1 cellular context compared by ENCODE assay signal in genomic region chr20:23350007-23350854, GRCh38.
TF ChIP-seq lines count a peak whose summit lies in the region.

TSS of gene NXT1 (plus strand) at chr20:23350791. CDS start at chr20:23354042, 3,251 bp downstream.

TF ChIP-seq in HepG2, 621 proteins besides CTCF, POLR2A, EP300 and RAD21 (continued from another document and continues in another):
- TF ChIP-seq FOXO4 (CRISPR knock-in tag; conservative IDR thresholded peaks at IDR 0.05): no peak
- TF ChIP-seq PAWR (CRISPR knock-in tag; IDR thresholded peaks at IDR 0.05; ENCODE audit: borderline replicate concordance): no peak
- peak; percentile 94 for TF ChIP-seq ZNF296 (CRISPR knock-in tag; conservative IDR thresholded peaks at IDR 0.05)
- no peak for TF ChIP-seq MTF1 (CRISPR knock-in tag; IDR thresholded peaks at IDR 0.05)
- TF ChIP-seq ZBTB21 (CRISPR knock-in tag; IDR thresholded peaks at IDR 0.05): peak; percentile 68; the same call in 1 of the 2 replicates
- TF ChIP-seq RCOR2 (CRISPR knock-in tag; IDR thresholded peaks at IDR 0.05): 0 out of 2 replicates have a peak, but pooled peaks have one; percentile 53
- no peak for TF ChIP-seq BRCA1 (CRISPR knock-in tag; IDR thresholded peaks at IDR 0.05)
- peak; percentile 98; the same call in 1 of the 2 replicates for TF ChIP-seq TRAFD1 (CRISPR knock-in tag; IDR thresholded peaks at IDR 0.05; ENCODE audit: borderline replicate concordance)
- no peak for TF ChIP-seq ZNF484 (CRISPR knock-in tag; IDR thresholded peaks at IDR 0.05; ENCODE audit: borderline replicate concordance, low read depth)
- peak; percentile 89 for TF ChIP-seq DRAP1 (CRISPR knock-in tag; IDR thresholded peaks at IDR 0.05)
- peak; percentile 61; the same call in 1 of the 2 replicates for TF ChIP-seq ZNF124 (CRISPR knock-in tag; IDR thresholded peaks at IDR 0.05)
- peak; percentile 88 for TF ChIP-seq RBM39 (IDR thresholded peaks at IDR 0.05; ENCODE audit: low read depth, low read length, poor library complexity, severe bottlenecking)
- peak; percentile 72; the same call in 1 of the 2 replicates for TF ChIP-seq ZKSCAN8 (CRISPR knock-in tag; IDR thresholded peaks at IDR 0.05; ENCODE audit: borderline replicate concordance)
- peak; percentile 93 for TF ChIP-seq PHF8 (CRISPR knock-in tag; IDR thresholded peaks at IDR 0.05)
- TF ChIP-seq MBNL3 (CRISPR knock-in tag; conservative IDR thresholded peaks at IDR 0.05): no peak
- peak; percentile 50; the same call in 1 of the 2 replicates for TF ChIP-seq FOXP4 (CRISPR knock-in tag; IDR thresholded peaks at IDR 0.05)
- peak; percentile 90 for TF ChIP-seq BRD4 (CRISPR knock-in tag; IDR thresholded peaks at IDR 0.05)
- TF ChIP-seq HNF1B (CRISPR knock-in tag; IDR thresholded peaks at IDR 0.05): peak; percentile 85
- TF ChIP-seq SKIL (CRISPR knock-in tag; IDR thresholded peaks at IDR 0.05; ENCODE audit: borderline replicate concordance): no peak
- no peak; the same call in 1 of the 2 replicates for TF ChIP-seq REL (CRISPR knock-in tag; conservative IDR thresholded peaks at IDR 0.05)
- TF ChIP-seq PHF20 (CRISPR knock-in tag; IDR thresholded peaks at IDR 0.05): peak; percentile 82
- no peak for TF ChIP-seq ZNF260 (CRISPR knock-in tag; IDR thresholded peaks at IDR 0.05; ENCODE audit: borderline replicate concordance, low read depth)
- TF ChIP-seq ZBTB20 (CRISPR knock-in tag; IDR thresholded peaks at IDR 0.05; ENCODE audit: borderline replicate concordance, low read depth): peak; percentile 77; the same call in 1 of the 2 replicates
- TF ChIP-seq SRSF9 (IDR thresholded peaks at IDR 0.05; ENCODE audit: borderline replicate concordance, insufficient read depth, low read depth, low read length, poor library complexity, severe bottlenecking): no peak
- TF ChIP-seq DMTF1 (CRISPR knock-in tag; IDR thresholded peaks at IDR 0.05): no peak
- TF ChIP-seq ZNF816 (CRISPR knock-in tag; IDR thresholded peaks at IDR 0.05; ENCODE audit: borderline replicate concordance): no peak; the same call in 1 of the 2 replicates
- no peak for TF ChIP-seq TCF7 (IDR thresholded peaks at IDR 0.05; ENCODE audit: low read depth)
- TF ChIP-seq KAT7 (CRISPR knock-in tag; IDR thresholded peaks at IDR 0.05; ENCODE audit: borderline replicate concordance): 0 out of 2 replicates have a peak, but pooled peaks have one; percentile 50
- TF ChIP-seq U2AF1 (optimal IDR thresholded peaks at IDR 0.05; ENCODE audit: low read depth, low read length): peak; percentile 22
- TF ChIP-seq NFIB (CRISPR knock-in tag; IDR thresholded peaks at IDR 0.05; ENCODE audit: borderline replicate concordance): no peak
- peak; percentile 97 for TF ChIP-seq PHF21A (CRISPR knock-in tag; IDR thresholded peaks at IDR 0.05)
- TF ChIP-seq FOXA1 (IDR thresholded peaks at IDR 0.05): no peak
- TF ChIP-seq FOXA1 (CRISPR knock-in tag; IDR thresholded peaks at IDR 0.05): peak; percentile 9; the same call in 1 of the 2 replicates
- no peak for TF ChIP-seq ZNF510 (CRISPR knock-in tag; IDR thresholded peaks at IDR 0.05; ENCODE audit: low read depth)
- peak; percentile 86; the same call in 1 of the 2 replicates for TF ChIP-seq SATB2 (CRISPR knock-in tag; IDR thresholded peaks at IDR 0.05)
- TF ChIP-seq ZNF142 (CRISPR knock-in tag; IDR thresholded peaks at IDR 0.05): peak; percentile 59; the same call in 1 of the 2 replicates
- peak in 1 of 2 experiments; percentile 9; a peak in 1 of 4 replicates for TF ChIP-seq REST (IDR thresholded peaks at IDR 0.05; ENCODE audit: borderline replicate concordance in 1 of 2, low read depth in 1 of 2, low read length in 2 of 2)
